21 cellular contexts compared by ENCODE assay signal in the genomic region with DNA sequence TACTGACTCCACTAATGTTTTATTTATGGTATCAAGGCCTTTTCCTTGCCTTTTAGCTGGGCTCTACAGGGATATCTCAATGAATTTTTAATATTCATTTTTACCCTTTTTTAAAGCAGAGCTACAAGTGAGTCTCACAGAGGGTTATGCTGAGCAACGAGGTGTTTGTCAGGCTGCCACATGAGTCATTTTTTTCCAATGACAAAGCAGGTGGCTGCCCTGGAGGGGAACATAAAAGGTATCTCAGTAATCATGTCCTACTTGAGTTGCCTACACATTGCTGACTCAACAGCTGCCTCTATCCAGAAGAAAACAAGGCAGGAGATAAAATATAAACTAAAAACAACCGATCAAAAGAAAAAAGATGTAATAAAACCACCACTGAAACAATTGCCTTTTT.
DNase-seq lines count a peak whose midpoint lies in the region; ATAC-seq, FAIRE-seq and TF ChIP-seq lines count a peak whose summit lies in the region.
"Had no signal": no experiment of that assay in that cellular context is flagged by ENCODE, and none has a peak within 500 bp of the region (broad histone marks: within the 10 kb centered on the region; RNA-seq: fewer than 3 reads in every experiment).

No MANE protein-coding gene starts in this region.

- H3K4me2 ChIP-seq in PC-3 (ENCODE audit: low read length), result no peak overlapping the region

- no peaks in the 10 kb centered on the region for H3K9me2 ChIP-seq in PC-3 (replicated peaks; ENCODE audit: low read length)

- H4K20me1 ChIP-seq in PC-3 (ENCODE audit: low read length), result no peaks in the 10 kb centered on the region

- H3K9ac ChIP-seq in PC-3 (ENCODE audit: low read length), result no peak overlapping the region
- H3K9ac ChIP-seq: GM23248 had no signal

- H3K27ac ChIP-seq in PC-3 (ENCODE audit: low read length), result no peak overlapping the region
- H3K27ac ChIP-seq: colonic mucosa, GM23248, neutrophil, RWPE1, sigmoid colon, thyroid gland had no signal

- FAIRE-seq in islet of Langerhans (lab: Jason Lieb, UNC), result peak; percentile 83
- FAIRE-seq: kidney had no signal

- POLR2A ChIA-PET in PC-3 (lab: Charles Lee; ENCODE audit: unreplicated experiment), result no interaction called here

- no peaks in the 10 kb centered on the region for H3F3A ChIP-seq in PC-3 (ENCODE audit: low read length, unreplicated experiment)

- no peak overlapping the region for H3K4me3 ChIP-seq in PC-3 (ENCODE audit: low read length)
- H3K4me3 ChIP-seq: colonic mucosa, GM23248, sigmoid colon, thyroid gland had no signal

- no peaks in the 10 kb centered on the region for H3K36me3 ChIP-seq in PC-3 (ENCODE audit: low read depth, low read length)
- H3K36me3 ChIP-seq: BE2C, colonic mucosa, neutrophil, sigmoid colon, thyroid gland had no signal

- peaks cover 4% of the 10 kb centered on the region; the same call in 1 of the 2 replicates for H3K9me3 ChIP-seq in PC-3 (ENCODE audit: low read length)
- H3K9me3 ChIP-seq: BE2C, colonic mucosa, neutrophil, sigmoid colon, thyroid gland had no signal

- no peak for TF ChIP-seq CTCF in PC-3 (conservative IDR thresholded peaks at IDR 0.05; ENCODE audit: low read depth, low read length)

- intact Hi-C loops in PC-3 (cut with micrococcal nuclease), result no loop called here

- ATAC-seq in PC-3 (peak; percentile 89), HG02571 (IDR thresholded peaks at IDR 0.05; ENCODE audit: unreplicated experiment) (no peak)
- ATAC-seq: activated CD8-positive, alpha-beta memory T cell treated with anti-CD3 and anti-CD28 coated beads, Interleukin-2, amount 10 ng/mL, durations not matched to agents 7 days and 5 days; T-helper 17 cell had no signal

- no peak overlapping the region for H2AFZ ChIP-seq in PC-3 (ENCODE audit: low read length)
- H2AFZ ChIP-seq: GM23248 had no signal

- BruUV-seq in PC-3 (replicated peaks; lab: Mats Ljungman, UMichigan), result no TSS peak

- DNase-seq in DMS53 treated with DMSO at 0.1 percent for 48 hours (lab: John Stamatoyannopoulos, UW; ENCODE audit: unreplicated experiment) (peak; percentile 89), NCI-H1417 (lab: John Stamatoyannopoulos, UW) (peak in 2 of 3 experiments; percentile 55 to 87), PC-3 (peak; percentile 34), retina (no peak), dermis blood vessel endothelial cell (no peak), dedifferentiated amniotic fluid mesenchymal stem cell (ENCODE audit: extremely low spot score) (no peak)
- DNase-seq: activated CD8-positive, alpha-beta memory T cell treated with anti-CD3 and anti-CD28 coated beads, Interleukin-2, amount 10 ng/mL, durations not matched to agents 7 days and 5 days; activated effector memory CD4-positive, alpha-beta T cell treated with anti-CD3 and anti-CD28 coated beads, Interleukin-2, amount 50 U/mL, for 16 hours; BE2C; colonic mucosa; GM23248; kidney; NCI-H524 treated with DMSO at 0.1 percent for 48 hours; sigmoid colon; stimulated activated CD4-positive, alpha-beta T cell treated with anti-CD3 and anti-CD28 coated beads, Interleukin-4, amount 100 ng/mL, for 24 hours; T-helper 17 cell; thyroid gland had no signal

- no peaks in the 10 kb centered on the region for H3K79me2 ChIP-seq in PC-3 (ENCODE audit: low read length)

- no peaks in the 10 kb centered on the region for H3K27me3 ChIP-seq in PC-3 (ENCODE audit: low read length)
- H3K27me3 ChIP-seq: BE2C, colonic mucosa, neutrophil, sigmoid colon, thyroid gland had no signal

- no peaks in the 10 kb centered on the region for H3K4me1 ChIP-seq in PC-3 (ENCODE audit: insufficient read depth, low read length)
- H3K4me1 ChIP-seq: BE2C, colonic mucosa, sigmoid colon, thyroid gland had no signal

- CTCF ChIA-PET in PC-3 (lab: Charles Lee), result no interaction called here

Comparison
In these comparisons a context has a peak if more than half of its experiments do, and no peak if none do; other contexts are left out.
1. DNase-seq: peak in DMS53 treated with DMSO at 0.1 percent for 48 hours (single experiment), NCI-H1417 (2 of 3) and PC-3 (single experiment); none in retina (single experiment), dermis blood vessel endothelial cell (single experiment) and dedifferentiated amniotic fluid mesenchymal stem cell (single experiment).